ENCODE assay signal across 2 cellular contexts in the genomic region with DNA sequence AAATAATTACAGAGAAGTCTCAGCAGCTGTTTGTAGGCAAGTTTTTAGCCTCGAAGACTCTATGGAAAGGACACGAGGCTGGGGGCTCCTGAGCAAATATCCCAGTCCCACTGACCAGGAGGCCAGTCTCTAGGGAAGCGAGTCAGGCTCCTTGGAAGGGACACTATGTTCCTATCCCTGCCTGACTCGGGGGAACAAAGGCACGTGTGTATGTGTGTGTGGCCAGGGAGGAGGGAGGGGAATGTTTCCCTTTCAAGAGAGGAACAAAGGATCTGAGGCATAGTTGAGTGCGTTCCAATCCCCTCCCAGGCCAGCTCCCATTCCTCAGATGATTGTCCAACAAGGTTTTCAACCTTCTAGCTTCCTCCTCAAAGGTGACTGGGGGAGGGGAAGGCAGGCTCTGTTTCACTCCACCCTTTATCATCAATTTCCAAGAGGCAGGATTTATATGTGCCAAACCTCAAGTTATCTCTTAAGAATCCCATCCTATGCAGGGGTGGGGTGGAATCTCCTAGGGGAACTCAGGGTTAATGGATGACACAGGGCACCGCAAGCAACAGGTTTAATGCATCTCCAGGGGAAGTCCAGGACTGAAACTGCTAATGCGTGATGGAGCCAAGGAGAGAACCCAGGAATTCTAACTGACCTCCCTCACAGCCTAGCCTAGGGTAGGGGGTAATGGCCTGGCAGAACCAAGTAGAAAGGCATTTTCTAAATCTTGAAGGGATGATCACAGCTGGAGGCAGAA.
TF ChIP-seq lines count a peak whose summit lies in the region.

No MANE protein-coding gene starts in this region.

TF ChIP-seq in A549, 52 proteins besides CTCF, POLR2A, EP300 and RAD21 (continued from another document and continues in another):
- TF ChIP-seq, protein P1, sequence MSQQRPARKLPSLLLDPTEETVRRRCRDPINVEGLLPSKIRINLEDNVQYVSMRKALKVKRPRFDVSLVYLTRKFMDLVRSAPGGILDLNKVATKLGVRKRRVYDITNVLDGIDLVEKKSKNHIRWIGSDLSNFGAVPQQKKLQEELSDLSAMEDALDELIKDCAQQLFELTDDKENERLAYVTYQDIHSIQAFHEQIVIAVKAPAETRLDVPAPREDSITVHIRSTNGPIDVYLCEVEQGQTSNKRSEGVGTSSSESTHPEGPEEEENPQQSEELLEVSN (IDR thresholded peaks at IDR 0.05; ENCODE audit: borderline replicate concordance, low read depth), result no peak
- peak; percentile 74 for TF ChIP-seq ZNF302 (CRISPR knock-in tag; IDR thresholded peaks at IDR 0.05)
- TF ChIP-seq CHD2 (IDR thresholded peaks at IDR 0.05; ENCODE audit: low read length, partially characterized antibody), result no peak
- TF ChIP-seq, protein P2, sequence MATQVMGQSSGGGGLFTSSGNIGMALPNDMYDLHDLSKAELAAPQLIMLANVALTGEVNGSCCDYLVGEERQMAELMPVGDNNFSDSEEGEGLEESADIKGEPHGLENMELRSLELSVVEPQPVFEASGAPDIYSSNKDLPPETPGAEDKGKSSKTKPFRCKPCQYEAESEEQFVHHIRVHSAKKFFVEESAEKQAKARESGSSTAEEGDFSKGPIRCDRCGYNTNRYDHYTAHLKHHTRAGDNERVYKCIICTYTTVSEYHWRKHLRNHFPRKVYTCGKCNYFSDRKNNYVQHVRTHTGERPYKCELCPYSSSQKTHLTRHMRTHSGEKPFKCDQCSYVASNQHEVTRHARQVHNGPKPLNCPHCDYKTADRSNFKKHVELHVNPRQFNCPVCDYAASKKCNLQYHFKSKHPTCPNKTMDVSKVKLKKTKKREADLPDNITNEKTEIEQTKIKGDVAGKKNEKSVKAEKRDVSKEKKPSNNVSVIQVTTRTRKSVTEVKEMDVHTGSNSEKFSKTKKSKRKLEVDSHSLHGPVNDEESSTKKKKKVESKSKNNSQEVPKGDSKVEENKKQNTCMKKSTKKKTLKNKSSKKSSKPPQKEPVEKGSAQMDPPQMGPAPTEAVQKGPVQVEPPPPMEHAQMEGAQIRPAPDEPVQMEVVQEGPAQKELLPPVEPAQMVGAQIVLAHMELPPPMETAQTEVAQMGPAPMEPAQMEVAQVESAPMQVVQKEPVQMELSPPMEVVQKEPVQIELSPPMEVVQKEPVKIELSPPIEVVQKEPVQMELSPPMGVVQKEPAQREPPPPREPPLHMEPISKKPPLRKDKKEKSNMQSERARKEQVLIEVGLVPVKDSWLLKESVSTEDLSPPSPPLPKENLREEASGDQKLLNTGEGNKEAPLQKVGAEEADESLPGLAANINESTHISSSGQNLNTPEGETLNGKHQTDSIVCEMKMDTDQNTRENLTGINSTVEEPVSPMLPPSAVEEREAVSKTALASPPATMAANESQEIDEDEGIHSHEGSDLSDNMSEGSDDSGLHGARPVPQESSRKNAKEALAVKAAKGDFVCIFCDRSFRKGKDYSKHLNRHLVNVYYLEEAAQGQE (IDR thresholded peaks at IDR 0.05), result no peak
- no peak for TF ChIP-seq KDM1A (IDR thresholded peaks at IDR 0.05; ENCODE audit: low read depth)
- no peak for TF ChIP-seq RCOR1 (IDR thresholded peaks at IDR 0.05; ENCODE audit: low read depth, low read length)
- no peak for TF ChIP-seq RFX5 (IDR thresholded peaks at IDR 0.05)
- TF ChIP-seq, protein P3, sequence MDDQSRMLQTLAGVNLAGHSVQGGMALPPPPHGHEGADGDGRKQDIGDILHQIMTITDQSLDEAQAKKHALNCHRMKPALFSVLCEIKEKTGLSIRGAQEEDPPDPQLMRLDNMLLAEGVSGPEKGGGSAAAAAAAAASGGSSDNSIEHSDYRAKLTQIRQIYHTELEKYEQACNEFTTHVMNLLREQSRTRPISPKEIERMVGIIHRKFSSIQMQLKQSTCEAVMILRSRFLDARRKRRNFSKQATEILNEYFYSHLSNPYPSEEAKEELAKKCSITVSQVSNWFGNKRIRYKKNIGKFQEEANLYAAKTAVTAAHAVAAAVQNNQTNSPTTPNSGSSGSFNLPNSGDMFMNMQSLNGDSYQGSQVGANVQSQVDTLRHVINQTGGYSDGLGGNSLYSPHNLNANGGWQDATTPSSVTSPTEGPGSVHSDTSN (IDR thresholded peaks at IDR 0.05), result no peak
- TF ChIP-seq TP53 (CRISPR knock-in tag; IDR thresholded peaks at IDR 0.05), result no peak; the same call in 1 of the 2 replicates
- no peak for TF ChIP-seq HDAC2 (IDR thresholded peaks at IDR 0.05)
- no peak for TF ChIP-seq ESRRA (IDR thresholded peaks at IDR 0.05; ENCODE audit: borderline replicate concordance, low read length)
- TF ChIP-seq, protein P4, sequence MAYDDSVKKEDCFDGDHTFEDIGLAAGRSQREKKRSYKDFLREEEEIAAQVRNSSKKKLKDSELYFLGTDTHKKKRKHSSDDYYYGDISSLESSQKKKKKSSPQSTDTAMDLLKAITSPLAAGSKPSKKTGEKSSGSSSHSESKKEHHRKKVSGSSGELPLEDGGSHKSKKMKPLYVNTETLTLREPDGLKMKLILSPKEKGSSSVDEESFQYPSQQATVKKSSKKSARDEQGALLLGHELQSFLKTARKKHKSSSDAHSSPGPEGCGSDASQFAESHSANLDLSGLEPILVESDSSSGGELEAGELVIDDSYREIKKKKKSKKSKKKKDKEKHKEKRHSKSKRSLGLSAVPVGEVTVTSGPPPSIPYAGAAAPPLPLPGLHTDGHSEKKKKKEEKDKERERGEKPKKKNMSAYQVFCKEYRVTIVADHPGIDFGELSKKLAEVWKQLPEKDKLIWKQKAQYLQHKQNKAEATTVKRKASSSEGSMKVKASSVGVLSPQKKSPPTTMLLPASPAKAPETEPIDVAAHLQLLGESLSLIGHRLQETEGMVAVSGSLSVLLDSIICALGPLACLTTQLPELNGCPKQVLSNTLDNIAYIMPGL (CRISPR knock-in tag; IDR thresholded peaks at IDR 0.05; ENCODE audit: borderline replicate concordance), result no peak
- TF ChIP-seq NPAS2 (CRISPR knock-in tag; IDR thresholded peaks at IDR 0.05; ENCODE audit: borderline replicate concordance), result no peak
- peak; percentile 64; the same call in 1 of the 2 replicates for TF ChIP-seq JUNB (IDR thresholded peaks at IDR 0.05)
- TF ChIP-seq, protein P5, sequence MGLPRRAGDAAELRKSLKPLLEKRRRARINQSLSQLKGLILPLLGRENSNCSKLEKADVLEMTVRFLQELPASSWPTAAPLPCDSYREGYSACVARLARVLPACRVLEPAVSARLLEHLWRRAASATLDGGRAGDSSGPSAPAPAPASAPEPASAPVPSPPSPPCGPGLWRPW (IDR thresholded peaks at IDR 0.05), result no peak
- TF ChIP-seq MAZ (IDR thresholded peaks at IDR 0.05; ENCODE audit: borderline replicate concordance, low read depth, low read length), result no peak
- TF ChIP-seq, protein P6, sequence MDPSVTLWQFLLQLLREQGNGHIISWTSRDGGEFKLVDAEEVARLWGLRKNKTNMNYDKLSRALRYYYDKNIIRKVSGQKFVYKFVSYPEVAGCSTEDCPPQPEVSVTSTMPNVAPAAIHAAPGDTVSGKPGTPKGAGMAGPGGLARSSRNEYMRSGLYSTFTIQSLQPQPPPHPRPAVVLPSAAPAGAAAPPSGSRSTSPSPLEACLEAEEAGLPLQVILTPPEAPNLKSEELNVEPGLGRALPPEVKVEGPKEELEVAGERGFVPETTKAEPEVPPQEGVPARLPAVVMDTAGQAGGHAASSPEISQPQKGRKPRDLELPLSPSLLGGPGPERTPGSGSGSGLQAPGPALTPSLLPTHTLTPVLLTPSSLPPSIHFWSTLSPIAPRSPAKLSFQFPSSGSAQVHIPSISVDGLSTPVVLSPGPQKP (IDR thresholded peaks at IDR 0.05; ENCODE audit: low read depth, low read length), result no peak
- TF ChIP-seq, protein P7, sequence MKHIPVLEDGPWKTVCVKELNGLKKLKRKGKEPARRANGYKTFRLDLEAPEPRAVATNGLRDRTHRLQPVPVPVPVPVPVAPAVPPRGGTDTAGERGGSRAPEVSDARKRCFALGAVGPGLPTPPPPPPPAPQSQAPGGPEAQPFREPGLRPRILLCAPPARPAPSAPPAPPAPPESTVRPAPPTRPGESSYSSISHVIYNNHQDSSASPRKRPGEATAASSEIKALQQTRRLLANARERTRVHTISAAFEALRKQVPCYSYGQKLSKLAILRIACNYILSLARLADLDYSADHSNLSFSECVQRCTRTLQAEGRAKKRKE (CRISPR knock-in tag; IDR thresholded peaks at IDR 0.05; ENCODE audit: low read depth), result no peak

TF ChIP-seq in HEK293, 187 proteins besides CTCF, POLR2A, EP300 and RAD21 (continued from another document):
- TF ChIP-seq, protein P8, sequence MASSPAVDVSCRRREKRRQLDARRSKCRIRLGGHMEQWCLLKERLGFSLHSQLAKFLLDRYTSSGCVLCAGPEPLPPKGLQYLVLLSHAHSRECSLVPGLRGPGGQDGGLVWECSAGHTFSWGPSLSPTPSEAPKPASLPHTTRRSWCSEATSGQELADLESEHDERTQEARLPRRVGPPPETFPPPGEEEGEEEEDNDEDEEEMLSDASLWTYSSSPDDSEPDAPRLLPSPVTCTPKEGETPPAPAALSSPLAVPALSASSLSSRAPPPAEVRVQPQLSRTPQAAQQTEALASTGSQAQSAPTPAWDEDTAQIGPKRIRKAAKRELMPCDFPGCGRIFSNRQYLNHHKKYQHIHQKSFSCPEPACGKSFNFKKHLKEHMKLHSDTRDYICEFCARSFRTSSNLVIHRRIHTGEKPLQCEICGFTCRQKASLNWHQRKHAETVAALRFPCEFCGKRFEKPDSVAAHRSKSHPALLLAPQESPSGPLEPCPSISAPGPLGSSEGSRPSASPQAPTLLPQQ (tag by site-specific recombination; IDR thresholded peaks at IDR 0.05), result peak; percentile 52; the same call in 1 of the 2 replicates
- TF ChIP-seq, protein P9, sequence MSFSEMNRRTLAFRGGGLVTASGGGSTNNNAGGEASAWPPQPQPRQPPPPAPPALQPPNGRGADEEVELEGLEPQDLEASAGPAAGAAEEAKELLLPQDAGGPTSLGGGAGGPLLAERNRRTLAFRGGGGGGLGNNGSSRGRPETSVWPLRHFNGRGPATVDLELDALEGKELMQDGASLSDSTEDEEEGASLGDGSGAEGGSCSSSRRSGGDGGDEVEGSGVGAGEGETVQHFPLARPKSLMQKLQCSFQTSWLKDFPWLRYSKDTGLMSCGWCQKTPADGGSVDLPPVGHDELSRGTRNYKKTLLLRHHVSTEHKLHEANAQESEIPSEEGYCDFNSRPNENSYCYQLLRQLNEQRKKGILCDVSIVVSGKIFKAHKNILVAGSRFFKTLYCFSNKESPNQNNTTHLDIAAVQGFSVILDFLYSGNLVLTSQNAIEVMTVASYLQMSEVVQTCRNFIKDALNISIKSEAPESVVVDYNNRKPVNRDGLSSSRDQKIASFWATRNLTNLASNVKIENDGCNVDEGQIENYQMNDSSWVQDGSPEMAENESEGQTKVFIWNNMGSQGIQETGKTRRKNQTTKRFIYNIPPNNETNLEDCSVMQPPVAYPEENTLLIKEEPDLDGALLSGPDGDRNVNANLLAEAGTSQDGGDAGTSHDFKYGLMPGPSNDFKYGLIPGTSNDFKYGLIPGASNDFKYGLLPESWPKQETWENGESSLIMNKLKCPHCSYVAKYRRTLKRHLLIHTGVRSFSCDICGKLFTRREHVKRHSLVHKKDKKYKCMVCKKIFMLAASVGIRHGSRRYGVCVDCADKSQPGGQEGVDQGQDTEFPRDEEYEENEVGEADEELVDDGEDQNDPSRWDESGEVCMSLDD (tag by site-specific recombination; IDR thresholded peaks at IDR 0.05), result no peak
- TF ChIP-seq, protein P10, sequence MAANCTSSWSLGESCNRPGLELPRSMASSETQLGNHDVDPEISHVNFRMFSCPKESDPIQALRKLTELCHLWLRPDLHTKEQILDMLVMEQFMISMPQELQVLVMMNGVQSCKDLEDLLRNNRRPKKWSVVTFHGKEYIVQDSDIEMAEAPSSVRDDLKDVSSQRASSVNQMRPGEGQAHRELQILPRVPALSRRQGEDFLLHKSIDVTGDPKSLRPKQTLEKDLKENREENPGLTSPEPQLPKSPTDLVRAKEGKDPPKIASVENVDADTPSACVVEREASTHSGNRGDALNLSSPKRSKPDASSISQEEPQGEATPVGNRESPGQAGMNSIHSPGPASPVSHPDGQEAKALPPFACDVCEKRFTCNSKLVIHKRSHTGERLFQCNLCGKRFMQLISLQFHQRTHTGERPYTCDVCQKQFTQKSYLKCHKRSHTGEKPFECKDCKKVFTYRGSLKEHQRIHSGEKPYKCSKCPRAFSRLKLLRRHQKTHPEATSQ (tag by site-specific recombination; IDR thresholded peaks at IDR 0.05), result no peak
- TF ChIP-seq ZBTB48 (tag by site-specific recombination; IDR thresholded peaks at IDR 0.05) (peak; percentile 46), ZNF514 (tag by site-specific recombination; IDR thresholded peaks at IDR 0.05) (no peak), GLIS1 (tag by site-specific recombination; IDR thresholded peaks at IDR 0.05) (peak; percentile 83), ZNF777 (tag by site-specific recombination; IDR thresholded peaks at IDR 0.05; ENCODE audit: borderline replicate concordance) (no peak), SCRT2 (tag by site-specific recombination; IDR thresholded peaks at IDR 0.05) (peak; percentile 88), SCRT1 (tag by site-specific recombination; IDR thresholded peaks at IDR 0.05; ENCODE audit: borderline replicate concordance) (peak; percentile 68; the same call in 1 of the 2 replicates), ZNF629 (tag by site-specific recombination; IDR thresholded peaks at IDR 0.05) (no peak), ZFHX2 (tag by site-specific recombination; conservative IDR thresholded peaks at IDR 0.05) (no peak), WT1 (tag by site-specific recombination; IDR thresholded peaks at IDR 0.05) (peak; percentile 64; the same call in 1 of the 2 replicates)
- TF ChIP-seq, protein P11, sequence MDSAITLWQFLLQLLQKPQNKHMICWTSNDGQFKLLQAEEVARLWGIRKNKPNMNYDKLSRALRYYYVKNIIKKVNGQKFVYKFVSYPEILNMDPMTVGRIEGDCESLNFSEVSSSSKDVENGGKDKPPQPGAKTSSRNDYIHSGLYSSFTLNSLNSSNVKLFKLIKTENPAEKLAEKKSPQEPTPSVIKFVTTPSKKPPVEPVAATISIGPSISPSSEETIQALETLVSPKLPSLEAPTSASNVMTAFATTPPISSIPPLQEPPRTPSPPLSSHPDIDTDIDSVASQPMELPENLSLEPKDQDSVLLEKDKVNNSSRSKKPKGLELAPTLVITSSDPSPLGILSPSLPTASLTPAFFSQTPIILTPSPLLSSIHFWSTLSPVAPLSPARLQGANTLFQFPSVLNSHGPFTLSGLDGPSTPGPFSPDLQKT (IDR thresholded peaks at IDR 0.05; ENCODE audit: borderline replicate concordance, low read depth, low read length), result no peak
- TF ChIP-seq, protein P12, sequence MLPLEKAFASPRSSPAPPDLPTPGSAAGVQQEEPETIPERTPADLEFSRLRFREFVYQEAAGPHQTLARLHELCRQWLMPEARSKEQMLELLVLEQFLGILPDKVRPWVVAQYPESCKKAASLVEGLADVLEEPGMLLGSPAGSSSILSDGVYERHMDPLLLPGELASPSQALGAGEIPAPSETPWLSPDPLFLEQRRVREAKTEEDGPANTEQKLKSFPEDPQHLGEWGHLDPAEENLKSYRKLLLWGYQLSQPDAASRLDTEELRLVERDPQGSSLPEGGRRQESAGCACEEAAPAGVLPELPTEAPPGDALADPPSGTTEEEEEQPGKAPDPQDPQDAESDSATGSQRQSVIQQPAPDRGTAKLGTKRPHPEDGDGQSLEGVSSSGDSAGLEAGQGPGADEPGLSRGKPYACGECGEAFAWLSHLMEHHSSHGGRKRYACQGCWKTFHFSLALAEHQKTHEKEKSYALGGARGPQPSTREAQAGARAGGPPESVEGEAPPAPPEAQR (tag by site-specific recombination; IDR thresholded peaks at IDR 0.05), result no peak
- TF ChIP-seq, protein P13, sequence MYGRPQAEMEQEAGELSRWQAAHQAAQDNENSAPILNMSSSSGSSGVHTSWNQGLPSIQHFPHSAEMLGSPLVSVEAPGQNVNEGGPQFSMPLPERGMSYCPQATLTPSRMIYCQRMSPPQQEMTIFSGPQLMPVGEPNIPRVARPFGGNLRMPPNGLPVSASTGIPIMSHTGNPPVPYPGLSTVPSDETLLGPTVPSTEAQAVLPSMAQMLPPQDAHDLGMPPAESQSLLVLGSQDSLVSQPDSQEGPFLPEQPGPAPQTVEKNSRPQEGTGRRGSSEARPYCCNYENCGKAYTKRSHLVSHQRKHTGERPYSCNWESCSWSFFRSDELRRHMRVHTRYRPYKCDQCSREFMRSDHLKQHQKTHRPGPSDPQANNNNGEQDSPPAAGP (tag by site-specific recombination; IDR thresholded peaks at IDR 0.05), result no peak
TF ChIP-seq in HEK293: peak in this region for 6.
